Comparison of ENCODE assay signal across 1 cellular context in genomic region chr2:20350105-20350712, GRCh38.
TF ChIP-seq lines count a peak whose summit lies in the region.

No MANE protein-coding gene starts in this region.

TF ChIP-seq in K562, 482 proteins besides CTCF, POLR2A, EP300 and RAD21 (continued from another document and continues in another):
- TF ChIP-seq GTF3C2 (IDR thresholded peaks at IDR 0.05; ENCODE audit: borderline replicate concordance, extremely low read depth, insufficient read length) (no peak), SIN3B (IDR thresholded peaks at IDR 0.05; ENCODE audit: low read depth) (no peak), MAFK (IDR thresholded peaks at IDR 0.05; ENCODE audit: low read length) (no peak), CEBPG (CRISPR knock-in tag; IDR thresholded peaks at IDR 0.05) (no peak), CEBPG (tag; conservative IDR thresholded peaks at IDR 0.05 in 1 of 2, IDR thresholded peaks at IDR 0.05 in 1 of 2) (no peak), U2AF1 (optimal IDR thresholded peaks at IDR 0.05; ENCODE audit: low read depth, low read length) (peak; percentile 49), HNRNPLL (IDR thresholded peaks at IDR 0.05; ENCODE audit: low read depth, low read length, poor library complexity, severe bottlenecking) (no peak), ZNF24 (IDR thresholded peaks at IDR 0.05) (0 out of 2 replicates have a peak, but pooled peaks have one; percentile 5), TEAD1 (CRISPR knock-in tag; IDR thresholded peaks at IDR 0.05) (peak in 1 of 2 experiments; percentile 16; a peak in 1 of 4 replicates), ZNF143 (CRISPR knock-in tag; IDR thresholded peaks at IDR 0.05) (no peak), HDAC1 (IDR thresholded peaks at IDR 0.05) (peak in 1 of 2 experiments; percentile 92; a peak in 2 of 4 replicates), TRIM24 (IDR thresholded peaks at IDR 0.05) (peak in 1 of 2 experiments; percentile 16; a peak in 1 of 4 replicates), ZBTB49 (CRISPR knock-in tag; IDR thresholded peaks at IDR 0.05; ENCODE audit: borderline replicate concordance) (peak; percentile 74; the same call in 1 of the 2 replicates), FOXK1 (CRISPR knock-in tag; IDR thresholded peaks at IDR 0.05; ENCODE audit: borderline replicate concordance) (0 out of 2 replicates have a peak, but pooled peaks have one; percentile 60), ZEB2 (IDR thresholded peaks at IDR 0.05) (no peak), PHF8 (IDR thresholded peaks at IDR 0.05; ENCODE audit: borderline replicate concordance, low read length) (peak; percentile 71), RUNX1 (IDR thresholded peaks at IDR 0.05; ENCODE audit: low read depth) (no peak), TCF7 (IDR thresholded peaks at IDR 0.05; ENCODE audit: borderline replicate concordance) (peak; percentile 61; the same call in 1 of the 2 replicates), PHF20 (IDR thresholded peaks at IDR 0.05; ENCODE audit: partially characterized antibody) (peak; percentile 49), KLF13 (tag; IDR thresholded peaks at IDR 0.05; ENCODE audit: borderline replicate concordance, low read depth) (peak; percentile 78; the same call in 1 of the 2 replicates), TEAD2 (tag; IDR thresholded peaks at IDR 0.05) (no peak), POLR2AphosphoS5 (IDR thresholded peaks at IDR 0.05; ENCODE audit: control insufficient read depth, insufficient read depth, low read depth, low read length) (peak; percentile 67), ZBTB40 (IDR thresholded peaks at IDR 0.05) (peak; percentile 51; the same call in 1 of the 2 replicates), ZBTB40 (CRISPR knock-in tag; IDR thresholded peaks at IDR 0.05) (no peak), KDM2B (CRISPR knock-in tag; IDR thresholded peaks at IDR 0.05) (no peak), SIN3A (IDR thresholded peaks at IDR 0.05; ENCODE audit: borderline replicate concordance in 2 of 2, control insufficient read depth in 1 of 2, low read depth in 2 of 2, low read length in 2 of 2) (peak; percentile 49 to 78; a peak in 3 of 4 replicates), ZNF232 (CRISPR knock-in tag; IDR thresholded peaks at IDR 0.05) (peak; percentile 78; the same call in 1 of the 2 replicates), TRIM28 (IDR thresholded peaks at IDR 0.05) (0 out of 2 replicates have a peak, but pooled peaks have one; percentile 9), ZNF444 (CRISPR knock-in tag; IDR thresholded peaks at IDR 0.05) (peak; percentile 89), ZNF830 (CRISPR knock-in tag; IDR thresholded peaks at IDR 0.05) (0 out of 2 replicates have a peak, but pooled peaks have one; percentile 24), ELF1 (tag; IDR thresholded peaks at IDR 0.05) (peak; percentile 62; the same call in 1 of the 2 replicates), RCOR1 (IDR thresholded peaks at IDR 0.05; ENCODE audit: borderline replicate concordance in 1 of 2, low read depth in 2 of 2, low read length in 2 of 2) (peak in 1 of 2 experiments; percentile 3; a peak in 1 of 4 replicates)
- TF ChIP-seq, protein P1, sequence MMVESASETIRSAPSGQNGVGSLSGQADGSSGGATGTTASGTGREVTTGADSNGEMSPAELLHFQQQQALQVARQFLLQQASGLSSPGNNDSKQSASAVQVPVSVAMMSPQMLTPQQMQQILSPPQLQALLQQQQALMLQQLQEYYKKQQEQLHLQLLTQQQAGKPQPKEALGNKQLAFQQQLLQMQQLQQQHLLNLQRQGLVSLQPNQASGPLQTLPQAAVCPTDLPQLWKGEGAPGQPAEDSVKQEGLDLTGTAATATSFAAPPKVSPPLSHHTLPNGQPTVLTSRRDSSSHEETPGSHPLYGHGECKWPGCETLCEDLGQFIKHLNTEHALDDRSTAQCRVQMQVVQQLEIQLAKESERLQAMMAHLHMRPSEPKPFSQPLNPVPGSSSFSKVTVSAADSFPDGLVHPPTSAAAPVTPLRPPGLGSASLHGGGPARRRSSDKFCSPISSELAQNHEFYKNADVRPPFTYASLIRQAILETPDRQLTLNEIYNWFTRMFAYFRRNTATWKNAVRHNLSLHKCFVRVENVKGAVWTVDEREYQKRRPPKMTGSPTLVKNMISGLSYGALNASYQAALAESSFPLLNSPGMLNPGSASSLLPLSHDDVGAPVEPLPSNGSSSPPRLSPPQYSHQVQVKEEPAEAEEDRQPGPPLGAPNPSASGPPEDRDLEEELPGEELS (CRISPR knock-in tag; IDR thresholded peaks at IDR 0.05; ENCODE audit: borderline replicate concordance): peak; percentile 73
- TF ChIP-seq, protein P2, sequence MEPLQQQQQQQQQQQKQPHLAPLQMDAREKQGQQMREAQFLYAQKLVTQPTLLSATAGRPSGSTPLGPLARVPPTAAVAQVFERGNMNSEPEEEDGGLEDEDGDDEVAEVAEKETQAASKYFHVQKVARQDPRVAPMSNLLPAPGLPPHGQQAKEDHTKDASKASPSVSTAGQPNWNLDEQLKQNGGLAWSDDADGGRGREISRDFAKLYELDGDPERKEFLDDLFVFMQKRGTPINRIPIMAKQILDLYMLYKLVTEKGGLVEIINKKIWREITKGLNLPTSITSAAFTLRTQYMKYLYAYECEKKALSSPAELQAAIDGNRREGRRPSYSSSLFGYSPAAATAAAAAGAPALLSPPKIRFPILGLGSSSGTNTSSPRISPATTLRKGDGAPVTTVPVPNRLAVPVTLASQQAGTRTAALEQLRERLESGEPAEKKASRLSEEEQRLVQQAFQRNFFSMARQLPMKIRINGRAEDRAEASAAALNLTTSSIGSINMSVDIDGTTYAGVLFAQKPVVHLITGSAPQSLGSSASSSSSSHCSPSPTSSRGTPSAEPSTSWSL (CRISPR knock-in tag; IDR thresholded peaks at IDR 0.05; ENCODE audit: borderline replicate concordance): no peak
- TF ChIP-seq, protein P3, sequence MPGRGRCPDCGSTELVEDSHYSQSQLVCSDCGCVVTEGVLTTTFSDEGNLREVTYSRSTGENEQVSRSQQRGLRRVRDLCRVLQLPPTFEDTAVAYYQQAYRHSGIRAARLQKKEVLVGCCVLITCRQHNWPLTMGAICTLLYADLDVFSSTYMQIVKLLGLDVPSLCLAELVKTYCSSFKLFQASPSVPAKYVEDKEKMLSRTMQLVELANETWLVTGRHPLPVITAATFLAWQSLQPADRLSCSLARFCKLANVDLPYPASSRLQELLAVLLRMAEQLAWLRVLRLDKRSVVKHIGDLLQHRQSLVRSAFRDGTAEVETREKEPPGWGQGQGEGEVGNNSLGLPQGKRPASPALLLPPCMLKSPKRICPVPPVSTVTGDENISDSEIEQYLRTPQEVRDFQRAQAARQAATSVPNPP (IDR thresholded peaks at IDR 0.05; ENCODE audit: borderline replicate concordance, insufficient read depth, insufficient read length): no peak
- TF ChIP-seq, protein P4, sequence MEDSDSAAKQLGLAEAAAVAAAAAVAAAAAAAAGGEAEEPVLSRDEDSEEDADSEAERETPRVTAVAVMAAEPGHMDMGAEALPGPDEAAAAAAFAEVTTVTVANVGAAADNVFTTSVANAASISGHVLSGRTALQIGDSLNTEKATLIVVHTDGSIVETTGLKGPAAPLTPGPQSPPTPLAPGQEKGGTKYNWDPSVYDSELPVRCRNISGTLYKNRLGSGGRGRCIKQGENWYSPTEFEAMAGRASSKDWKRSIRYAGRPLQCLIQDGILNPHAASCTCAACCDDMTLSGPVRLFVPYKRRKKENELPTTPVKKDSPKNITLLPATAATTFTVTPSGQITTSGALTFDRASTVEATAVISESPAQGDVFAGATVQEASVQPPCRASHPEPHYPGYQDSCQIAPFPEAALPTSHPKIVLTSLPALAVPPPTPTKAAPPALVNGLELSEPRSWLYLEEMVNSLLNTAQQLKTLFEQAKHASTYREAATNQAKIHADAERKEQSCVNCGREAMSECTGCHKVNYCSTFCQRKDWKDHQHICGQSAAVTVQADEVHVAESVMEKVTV (CRISPR knock-in tag; IDR thresholded peaks at IDR 0.05): no peak
- TF ChIP-seq, protein P5, sequence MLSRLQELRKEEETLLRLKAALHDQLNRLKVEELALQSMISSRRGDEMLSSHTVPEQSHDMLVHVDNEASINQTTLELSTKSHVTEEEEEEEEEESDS (CRISPR knock-in tag; IDR thresholded peaks at IDR 0.05): no peak
